26 cellular contexts compared by ENCODE assay signal in genomic region chr11:12171921-12172320, GRCh38.
DNase-seq lines count a peak whose midpoint lies in the region; ATAC-seq, FAIRE-seq and TF ChIP-seq lines count a peak whose summit lies in the region.
"Had no signal": no experiment of that assay in that cellular context is flagged by ENCODE, and none has a peak within 500 bp of the region (broad histone marks: within the 10 kb centered on the region; RNA-seq: fewer than 3 reads in every experiment).

No MANE protein-coding gene starts in this region.

- intact Hi-C loops in natural killer cell (cut with micrococcal nuclease), result no loop called here

- no peaks in the 10 kb centered on the region for H3K9me1 ChIP-seq in keratinocyte (ENCODE audit: control insufficient read depth, extremely low read depth, insufficient read depth, low read length)

- no peak for FAIRE-seq in keratinocyte (lab: Jason Lieb, UNC)
- FAIRE-seq: urothelium cell line had no signal

- no peaks in the 10 kb centered on the region for H4K20me1 ChIP-seq in keratinocyte (ENCODE audit: control insufficient read depth, extremely low read depth, insufficient read depth, low read length)

- no peaks in the 10 kb centered on the region for H3K9me3 ChIP-seq in keratinocyte (ENCODE audit: control insufficient read depth, low read depth, low read length)
- H3K9me3 ChIP-seq: gastrocnemius medialis, MG63, Peyer's patch had no signal

- H3K36me3 ChIP-seq in keratinocyte (ENCODE audit: control insufficient read depth in 2 of 2, extremely low read depth in 1 of 2, insufficient read depth in 2 of 2, low read length in 2 of 2), result peaks cover 11 to 45% of the 10 kb centered on the region in 2 experiments
- H3K36me3 ChIP-seq: gastrocnemius medialis had no signal

- no peak overlapping the region for H3K4me3 ChIP-seq in keratinocyte (ENCODE audit: control insufficient read depth in 2 of 3, extremely low read depth in 1 of 3, insufficient read depth in 2 of 3, low read depth in 1 of 3, low read length in 3 of 3)
- H3K4me3 ChIP-seq: gastrocnemius medialis, hepatocyte, MG63, Peyer's patch had no signal

- peaks cover 60% of the 10 kb centered on the region for H3K79me2 ChIP-seq in keratinocyte (ENCODE audit: control insufficient read depth, insufficient read depth, low read length)

- H3K9me3 Mint-ChIP-seq in natural killer cell treated with Interleukin-12 subunit alpha and Interleukin-12 subunit beta and Interleukin-15 and Interleukin-18, amount 100 ng/mL, for 72 hours, result no peaks in the 10 kb centered on the region
- H3K9me3 Mint-ChIP-seq in natural killer cell, result no peaks in the 10 kb centered on the region
- H3K9me3 Mint-ChIP-seq in activated T-helper 17 cell treated with anti-CD3 and anti-CD28 coated beads, Interleukin-2, amount 50 U/mL, for 72 hours, result no peaks in the 10 kb centered on the region
- H3K9me3 Mint-ChIP-seq: H9 had no signal

- TF ChIP-seq CTCF in natural killer cell (IDR thresholded peaks at IDR 0.05) (no peak), keratinocyte (optimal IDR thresholded peaks at IDR 0.05 in 1 of 3, IDR thresholded peaks at IDR 0.05 in 1 of 3, conservative IDR thresholded peaks at IDR 0.05 in 1 of 3; ENCODE audit: extremely low read depth in 1 of 3, insufficient read depth in 2 of 3, low read length in 3 of 3) (no peak)

- peaks cover 39 to 55% of the 10 kb centered on the region in 2 donors for H3K4me1 Mint-ChIP-seq in natural killer cell treated with Interleukin-12 subunit alpha and Interleukin-12 subunit beta and Interleukin-15 and Interleukin-18, amount 100 ng/mL, for 72 hours (ENCODE audit: low read depth in 2 of 2)
- peaks cover 16 to 31% of the 10 kb centered on the region in 2 donors for H3K4me1 Mint-ChIP-seq in natural killer cell
- H3K4me1 Mint-ChIP-seq in activated T-helper 17 cell treated with anti-CD3 and anti-CD28 coated beads, Interleukin-2, amount 50 U/mL, for 72 hours, result peaks cover 41% of the 10 kb centered on the region

- no peaks in the 10 kb centered on the region for H3K36me3 Mint-ChIP-seq in natural killer cell treated with Interleukin-12 subunit alpha and Interleukin-12 subunit beta and Interleukin-15 and Interleukin-18, amount 100 ng/mL, for 72 hours
- H3K36me3 Mint-ChIP-seq in natural killer cell, result no peaks in the 10 kb centered on the region
- peaks cover 14% of the 10 kb centered on the region for H3K36me3 Mint-ChIP-seq in activated T-helper 17 cell treated with anti-CD3 and anti-CD28 coated beads, Interleukin-2, amount 50 U/mL, for 72 hours (ENCODE audit: low read depth)

- peaks cover 67% of the 10 kb centered on the region for H3K4me1 ChIP-seq in keratinocyte (ENCODE audit: control insufficient read depth, extremely low read depth, insufficient read depth, low read length)
- H3K4me1 ChIP-seq: gastrocnemius medialis had no signal

- no peak overlapping the region for H2AFZ ChIP-seq in keratinocyte (ENCODE audit: control insufficient read depth, low read length)
- H2AFZ ChIP-seq: hepatocyte had no signal

- no peak for DNase-seq in natural killer cell treated with Interleukin-12 subunit alpha and Interleukin-12 subunit beta and Interleukin-15 and Interleukin-18, amount 100 ng/mL, for 72 hours (ENCODE audit: low spot score)
- DNase-seq in natural killer cell (no peak), keratinocyte (ENCODE audit: low read depth, low spot score) (no peak), SHP77 (lab: John Stamatoyannopoulos, UW) (no peak), NCI-H1417 treated with DMSO at 0.1 percent for 48 hours (lab: John Stamatoyannopoulos, UW) (no peak), NCI-H1048 (lab: John Stamatoyannopoulos, UW) (no peak)
- DNase-seq: activated CD4-positive, alpha-beta T cell treated with anti-CD3 and anti-CD28 coated beads for 1 hour; activated effector memory CD4-positive, alpha-beta T cell treated with anti-CD3 and anti-CD28 coated beads, Interleukin-2, amount 50 U/mL, for 16 hours; activated naive CD8-positive, alpha-beta T cell treated with anti-CD3 and anti-CD28 coated beads, Interleukin-2, amount 10 ng/mL, durations not matched to agents 7 days and 5 days; Calu3; effector CD8-positive, alpha-beta T cell; gastrocnemius medialis; H9; KBM-7; MG63; NCI-H1436; NCI-H2107; NCI-H510A; nucleus accumbens; Peyer's patch; T-helper 1 cell had no signal

- no peak for ATAC-seq in natural killer cell treated with Interleukin-12 subunit alpha and Interleukin-12 subunit beta and Interleukin-15 and Interleukin-18, amount 100 ng/mL, for 72 hours
- no peak for ATAC-seq in natural killer cell
- ATAC-seq in activated T-helper 17 cell treated with anti-CD3 and anti-CD28 coated beads, Interleukin-2, amount 50 U/mL, for 72 hours (replicated peaks), result no peak
- ATAC-seq: esophagus mucosa, gastrocnemius medialis had no signal

- H3K27ac Mint-ChIP-seq in natural killer cell treated with Interleukin-12 subunit alpha and Interleukin-12 subunit beta and Interleukin-15 and Interleukin-18, amount 100 ng/mL, for 72 hours, result peak overlapping the region; percentile 4 to 68
- H3K27ac Mint-ChIP-seq in natural killer cell, result no peak overlapping the region
- H3K27ac Mint-ChIP-seq in activated T-helper 17 cell treated with anti-CD3 and anti-CD28 coated beads, Interleukin-2, amount 50 U/mL, for 72 hours, result peak overlapping the region; percentile 6
- H3K27ac Mint-ChIP-seq: activated naive CD8-positive, alpha-beta T cell treated with anti-CD3 and anti-CD28 coated beads, Interleukin-2, amount 10 ng/mL, durations not matched to agents 7 days and 5 days; H9 had no signal

- H3K27ac ChIP-seq in keratinocyte (ENCODE audit: control insufficient read depth, insufficient read depth, low read length), result peak overlapping the region; percentile 49
- H3K27ac ChIP-seq: C4-2B, gastrocnemius medialis had no signal

- no peaks in the 10 kb centered on the region for H3K27me3 ChIP-seq in keratinocyte (ENCODE audit: control insufficient read depth, extremely low read depth, insufficient read depth, low read length)
- H3K27me3 ChIP-seq: gastrocnemius medialis, hepatocyte, MG63, Peyer's patch had no signal

- H3K4me3 Mint-ChIP-seq in natural killer cell treated with Interleukin-12 subunit alpha and Interleukin-12 subunit beta and Interleukin-15 and Interleukin-18, amount 100 ng/mL, for 72 hours, result no peak overlapping the region
- no peak overlapping the region for H3K4me3 Mint-ChIP-seq in natural killer cell
- H3K4me3 Mint-ChIP-seq in activated T-helper 17 cell treated with anti-CD3 and anti-CD28 coated beads, Interleukin-2, amount 50 U/mL, for 72 hours, result no peak overlapping the region
- H3K4me3 Mint-ChIP-seq: activated naive CD8-positive, alpha-beta T cell treated with anti-CD3 and anti-CD28 coated beads, Interleukin-2, amount 10 ng/mL, durations not matched to agents 7 days and 5 days; H9 had no signal

- H3K27me3 Mint-ChIP-seq in natural killer cell treated with Interleukin-12 subunit alpha and Interleukin-12 subunit beta and Interleukin-15 and Interleukin-18, amount 100 ng/mL, for 72 hours, result no peaks in the 10 kb centered on the region
- H3K27me3 Mint-ChIP-seq in natural killer cell (ENCODE audit: low read depth in 2 of 2), result no peaks in the 10 kb centered on the region
- no peaks in the 10 kb centered on the region for H3K27me3 Mint-ChIP-seq in activated T-helper 17 cell treated with anti-CD3 and anti-CD28 coated beads, Interleukin-2, amount 50 U/mL, for 72 hours
- H3K27me3 Mint-ChIP-seq: activated naive CD8-positive, alpha-beta T cell treated with anti-CD3 and anti-CD28 coated beads, Interleukin-2, amount 10 ng/mL, durations not matched to agents 7 days and 5 days had no signal

- dilution Hi-C loops in keratinocyte (cut with MboI; ENCODE audit: extremely low pct_ligation_motif_present, low sequenced_read_pairs), result no loop called here

- no peak overlapping the region for H3K9ac ChIP-seq in keratinocyte (ENCODE audit: control insufficient read depth, extremely low read depth, insufficient read depth, low read length)

- H3K4me2 ChIP-seq in keratinocyte (ENCODE audit: control insufficient read depth, extremely low read depth, insufficient read depth, low read depth, low read length), result no peak overlapping the region
- H3K4me2 ChIP-seq: hepatocyte had no signal

Comparison
In these comparisons a context has a peak if more than half of its experiments do, and no peak if none do; other contexts are left out.
1. H3K27ac Mint-ChIP-seq: peak in natural killer cell treated with Interleukin-12 subunit alpha and Interleukin-12 subunit beta and Interleukin-15 and Interleukin-18, amount 100 ng/mL, for 72 hours (2 of 2) and activated T-helper 17 cell treated with anti-CD3 and anti-CD28 coated beads, Interleukin-2, amount 50 U/mL, for 72 hours (single experiment); none in natural killer cell (0 of 2).